In genomic region chr10:127563718-127564553, GRCh38 we compare ENCODE assay signal across 8 cellular contexts. TPM values are rescaled to one million over a fixed set of nuclear protein-coding genes. Genes with fewer than 3 reads are reported as not detected.
DNase-seq lines count a peak whose midpoint lies in the region; ATAC-seq and TF ChIP-seq lines count a peak whose summit lies in the region.

No MANE protein-coding gene starts in this region.

- H3K79me2 ChIP-seq in OCI-LY1 (ENCODE audit: insufficient read depth, low read length) = no peaks in the 10 kb centered on the region

- DNase-seq in left cardiac atrium (peak; percentile 23), Right ventricle myocardium inferior (ENCODE audit: missing footprints) (no peak), epithelial cell of proximal tubule (ENCODE audit: low read depth) (no peak), GOT3 (lab: John Stamatoyannopoulos, UW) (no peak), NCI-H1930 (lab: John Stamatoyannopoulos, UW) (no peak)
- peak; percentile 5 to 9 (median 8) for DNase-seq in stimulated activated CD4-positive, alpha-beta T cell treated with anti-CD3 and anti-CD28 coated beads, Interleukin-12 subunit alpha, Interleukin-12 subunit beta, amount 100 ng/mL, for 48 hours (ENCODE audit: low read depth in 2 of 3, low spot score in 1 of 3)

- no peak overlapping the region for H2AFZ ChIP-seq in OCI-LY1 (ENCODE audit: low read length)

- H3K9me3 ChIP-seq in OCI-LY1 (ENCODE audit: low read length) = no peaks in the 10 kb centered on the region

- TF ChIP-seq CTCF in OCI-LY1 (IDR thresholded peaks at IDR 0.05; ENCODE audit: low read length) (peak; percentile 88), epithelial cell of proximal tubule (conservative IDR thresholded peaks at IDR 0.05; ENCODE audit: low read depth, low read length) (peak; percentile 95)

- H3K9ac ChIP-seq in OCI-LY1 (ENCODE audit: low read length) = no peak overlapping the region

- no peaks in the 10 kb centered on the region for H4K20me1 ChIP-seq in OCI-LY1 (ENCODE audit: insufficient read depth, low read length)

- no peaks in the 10 kb centered on the region for H3K4me1 ChIP-seq in OCI-LY1 (ENCODE audit: insufficient read depth, low read length, severe bottlenecking)

- H3K4me2 ChIP-seq in OCI-LY1 (ENCODE audit: low read length) = no peak overlapping the region

- H3K36me3 ChIP-seq in OCI-LY1 (ENCODE audit: insufficient read depth, low read length) = no peaks in the 10 kb centered on the region

- H3K27ac ChIP-seq in OCI-LY1 (ENCODE audit: low read depth, low read length, poor library complexity, severe bottlenecking) = no peak overlapping the region

- no peaks in the 10 kb centered on the region for H3K9me2 ChIP-seq in OCI-LY1 (ENCODE audit: low read depth, low read length)

- H3K27me3 ChIP-seq in OCI-LY1 (ENCODE audit: insufficient read depth, low read length) = no peaks in the 10 kb centered on the region

- intact Hi-C loops in left cardiac atrium (cut with DNase I) (loop anchor here in 1 of 2 donors (10.0 kb wide), 1 partner anchor 291 kb away; no protein-coding TSS in a partner anchor), Right ventricle myocardium inferior (cut with DNase I) (no loop called here)

- H3K4me3 ChIP-seq in OCI-LY1 (ENCODE audit: low read depth, low read length, poor library complexity, severe bottlenecking) (no peak overlapping the region), epithelial cell of proximal tubule (ENCODE audit: low read depth, low read length) (no peak overlapping the region)

- ATAC-seq in left cardiac atrium (no peak), Right ventricle myocardium inferior (no peak), GM19397 (IDR thresholded peaks at IDR 0.05; ENCODE audit: unreplicated experiment) (no peak)

- no peaks in the 10 kb centered on the region for H3F3A ChIP-seq in OCI-LY1 (ENCODE audit: insufficient read depth, low read length)

RNA-seq across cellular contexts. Expression of gene NPS, which starts 14.8 kb away (rescaled TPM):
- total RNA-seq in left cardiac atrium = not detected
- total RNA-seq in Right ventricle myocardium inferior = not detected
- total RNA-seq in epithelial cell of proximal tubule = not detected in 2 replicates

Comparison
In these comparisons a context has a peak if more than half of its experiments do, and no peak if none do; other contexts are left out.
1. DNase-seq: peak in left cardiac atrium (single experiment) and stimulated activated CD4-positive, alpha-beta T cell treated with anti-CD3 and anti-CD28 coated beads, Interleukin-12 subunit alpha, Interleukin-12 subunit beta, amount 100 ng/mL, for 48 hours (3 of 3); none in Right ventricle myocardium inferior (single experiment), epithelial cell of proximal tubule (single experiment), GOT3 (single experiment) and NCI-H1930 (0 of 2).